1 cellular context compared by ENCODE assay signal in the genomic region with DNA sequence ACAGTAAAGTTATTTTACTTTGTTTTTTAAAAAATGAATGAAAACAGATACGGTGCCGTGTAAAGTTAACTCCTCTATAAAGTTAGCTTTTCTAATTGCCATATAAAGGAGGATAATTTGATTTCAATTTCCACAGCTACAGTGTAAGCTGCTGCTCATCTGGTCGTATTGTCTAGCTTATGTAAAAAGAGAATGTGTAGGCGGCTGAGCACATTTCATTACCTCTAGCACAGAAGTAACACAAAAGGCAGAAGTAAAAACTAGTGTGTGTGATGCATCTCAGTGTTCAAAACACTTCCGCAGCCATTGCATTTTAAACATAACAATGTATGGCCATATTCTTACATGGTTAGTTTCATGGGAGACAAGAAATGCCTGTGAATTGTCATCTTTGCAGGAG.
TF ChIP-seq lines count a peak whose summit lies in the region.

No MANE protein-coding gene starts in this region.

TF ChIP-seq in GM23338, 12 proteins besides CTCF, POLR2A, EP300 and RAD21 (continued from another document):
- TF ChIP-seq, protein P1, sequence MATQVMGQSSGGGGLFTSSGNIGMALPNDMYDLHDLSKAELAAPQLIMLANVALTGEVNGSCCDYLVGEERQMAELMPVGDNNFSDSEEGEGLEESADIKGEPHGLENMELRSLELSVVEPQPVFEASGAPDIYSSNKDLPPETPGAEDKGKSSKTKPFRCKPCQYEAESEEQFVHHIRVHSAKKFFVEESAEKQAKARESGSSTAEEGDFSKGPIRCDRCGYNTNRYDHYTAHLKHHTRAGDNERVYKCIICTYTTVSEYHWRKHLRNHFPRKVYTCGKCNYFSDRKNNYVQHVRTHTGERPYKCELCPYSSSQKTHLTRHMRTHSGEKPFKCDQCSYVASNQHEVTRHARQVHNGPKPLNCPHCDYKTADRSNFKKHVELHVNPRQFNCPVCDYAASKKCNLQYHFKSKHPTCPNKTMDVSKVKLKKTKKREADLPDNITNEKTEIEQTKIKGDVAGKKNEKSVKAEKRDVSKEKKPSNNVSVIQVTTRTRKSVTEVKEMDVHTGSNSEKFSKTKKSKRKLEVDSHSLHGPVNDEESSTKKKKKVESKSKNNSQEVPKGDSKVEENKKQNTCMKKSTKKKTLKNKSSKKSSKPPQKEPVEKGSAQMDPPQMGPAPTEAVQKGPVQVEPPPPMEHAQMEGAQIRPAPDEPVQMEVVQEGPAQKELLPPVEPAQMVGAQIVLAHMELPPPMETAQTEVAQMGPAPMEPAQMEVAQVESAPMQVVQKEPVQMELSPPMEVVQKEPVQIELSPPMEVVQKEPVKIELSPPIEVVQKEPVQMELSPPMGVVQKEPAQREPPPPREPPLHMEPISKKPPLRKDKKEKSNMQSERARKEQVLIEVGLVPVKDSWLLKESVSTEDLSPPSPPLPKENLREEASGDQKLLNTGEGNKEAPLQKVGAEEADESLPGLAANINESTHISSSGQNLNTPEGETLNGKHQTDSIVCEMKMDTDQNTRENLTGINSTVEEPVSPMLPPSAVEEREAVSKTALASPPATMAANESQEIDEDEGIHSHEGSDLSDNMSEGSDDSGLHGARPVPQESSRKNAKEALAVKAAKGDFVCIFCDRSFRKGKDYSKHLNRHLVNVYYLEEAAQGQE (IDR thresholded peaks at IDR 0.05; ENCODE audit: unreplicated experiment): no peak
